Comparison of ENCODE assay signal across 24 cellular contexts in genomic region chr2:106099691-106100090, GRCh38.
DNase-seq lines count a peak whose midpoint lies in the region; ATAC-seq and TF ChIP-seq lines count a peak whose summit lies in the region.
"Had no signal": no experiment of that assay in that cellular context is flagged by ENCODE, and none has a peak within 500 bp of the region (broad histone marks: within the 10 kb centered on the region; RNA-seq: fewer than 3 reads in every experiment).

No MANE protein-coding gene starts in this region.

- no peak overlapping the region for H2AK5ac ChIP-seq in trophoblast cell (ENCODE audit: low read length)

- no peak overlapping the region for H4K8ac ChIP-seq in trophoblast cell (ENCODE audit: low read depth, low read length)

- H3K4me1 ChIP-seq in lung (ENCODE audit: control insufficient read depth in 2 of 2, insufficient read depth in 2 of 2, low read length in 2 of 2) (no peaks in the 10 kb centered on the region), trophoblast cell (ENCODE audit: control insufficient read depth in 1 of 2, insufficient read depth in 2 of 2, low read length in 2 of 2) (no peaks in the 10 kb centered on the region)
- H3K4me1 ChIP-seq: A549, BE2C had no signal

- H3K27me3 ChIP-seq in lung (ENCODE audit: control insufficient read depth, insufficient read depth): no peaks in the 10 kb centered on the region
- H3K27me3 ChIP-seq in trophoblast cell (ENCODE audit: insufficient read depth, low read length): no peaks in the 10 kb centered on the region
- H3K27me3 ChIP-seq: BE2C; BLaER1 treated with 17β-estradiol and CSF1 and Interleukin-3, amounts not matched to agents 10 nM and 100 nM had no signal

- H3K36me3 Mint-ChIP-seq in activated CD4-positive, alpha-beta T cell treated with anti-CD3 and anti-CD28 coated beads, Interleukin-2, amount 10 ng/mL, durations not matched to agents 24 days and 14 days (ENCODE audit: low read depth): peaks cover 17% of the 10 kb centered on the region
- peaks cover 26% of the 10 kb centered on the region for H3K36me3 Mint-ChIP-seq in activated naive CD8-positive, alpha-beta T cell treated with anti-CD3 and anti-CD28 coated beads, Interleukin-2, amount 10 ng/mL, durations not matched to agents 7 days and 5 days
- H3K36me3 Mint-ChIP-seq in activated naive CD8-positive, alpha-beta T cell treated with anti-CD3 and anti-CD28 coated beads, Interleukin-2, amount 50 U/mL, for 24 hours (ENCODE audit: low read depth): peaks cover 26% of the 10 kb centered on the region

- H3K79me1 ChIP-seq in trophoblast cell (ENCODE audit: low read length): no peaks in the 10 kb centered on the region

- H2BK12ac ChIP-seq in trophoblast cell (ENCODE audit: low read length): no peak overlapping the region

- no peak overlapping the region for H3K23ac ChIP-seq in trophoblast cell (ENCODE audit: low read length)

- POLR2A ChIA-PET in activated naive CD8-positive, alpha-beta T cell treated with anti-CD3 and anti-CD28 coated beads, Interleukin-2, amount 10 ng/mL, durations not matched to agents 7 days and 5 days (lab: Charles Lee): no interaction called here

- no peak overlapping the region for H3K4me2 ChIP-seq in trophoblast cell (ENCODE audit: low read length)
- H3K4me2 ChIP-seq: A549; BLaER1 treated with 17β-estradiol and CSF1 and Interleukin-3, amounts not matched to agents 10 nM and 100 nM; GM23338 had no signal

- peak; percentile 49 for DNase-seq in activated CD4-positive, alpha-beta T cell treated with anti-CD3 and anti-CD28 coated beads, Interleukin-2, amount 10 ng/mL, durations not matched to agents 24 days and 14 days
- DNase-seq in activated CD4-positive, alpha-beta T cell treated with anti-CD3 and anti-CD28 coated beads, Interleukin-2, amount 50 U/mL, for 48 hours: no peak
- DNase-seq in activated naive CD8-positive, alpha-beta T cell treated with anti-CD3 and anti-CD28 coated beads, Interleukin-2, amount 10 ng/mL, durations not matched to agents 7 days and 5 days: no peak
- DNase-seq in activated naive CD8-positive, alpha-beta T cell treated with anti-CD3 and anti-CD28 coated beads, Interleukin-2, amount 50 U/mL, for 24 hours: no peak
- DNase-seq in lung (ENCODE audit: low spot score): peak; percentile 7
- peak; percentile 80 to 93 for DNase-seq in trophoblast cell
- no peak for DNase-seq in SIG-M5 (lab: John Stamatoyannopoulos, UW)
- DNase-seq: 8988T; ACHN; AML-193; BE2C; Calu3; CD4-positive, alpha-beta memory T cell; COR-L47; DMS53; DMS79 treated with DMSO at 0.1 percent for 48 hours; GF-D8; H9 had no signal

- no peak overlapping the region for H3K27ac ChIP-seq in lung (ENCODE audit: low read depth in 1 of 2, low read length in 1 of 2)
- H3K27ac ChIP-seq in trophoblast cell (ENCODE audit: low read depth, low read length): no peak overlapping the region
- H3K27ac ChIP-seq: A549; BLaER1 treated with 17β-estradiol and CSF1 and Interleukin-3, amounts not matched to agents 10 nM and 100 nM had no signal

- H4K91ac ChIP-seq in trophoblast cell (ENCODE audit: low read depth, low read length): no peak overlapping the region

- no peaks in the 10 kb centered on the region for H3K27me3 Mint-ChIP-seq in activated CD4-positive, alpha-beta T cell treated with anti-CD3 and anti-CD28 coated beads, Interleukin-2, amount 10 ng/mL, durations not matched to agents 24 days and 14 days
- no peaks in the 10 kb centered on the region for H3K27me3 Mint-ChIP-seq in activated naive CD8-positive, alpha-beta T cell treated with anti-CD3 and anti-CD28 coated beads, Interleukin-2, amount 10 ng/mL, durations not matched to agents 7 days and 5 days
- no peaks in the 10 kb centered on the region for H3K27me3 Mint-ChIP-seq in activated naive CD8-positive, alpha-beta T cell treated with anti-CD3 and anti-CD28 coated beads, Interleukin-2, amount 50 U/mL, for 24 hours
- H3K27me3 Mint-ChIP-seq: CD4-positive, alpha-beta memory T cell had no signal

- H2BK120ac ChIP-seq in trophoblast cell (ENCODE audit: insufficient read depth, low read length, poor library complexity): no peak overlapping the region

- no peak overlapping the region for H2AFZ ChIP-seq in trophoblast cell (ENCODE audit: insufficient read depth, low read length, poor library complexity)
- H2AFZ ChIP-seq: GM23338 had no signal

- no peaks in the 10 kb centered on the region for H3K79me2 ChIP-seq in trophoblast cell (ENCODE audit: control insufficient read depth, insufficient read depth, low read length, poor library complexity)

- peaks cover 14% of the 10 kb centered on the region for H3K4me1 Mint-ChIP-seq in activated CD4-positive, alpha-beta T cell treated with anti-CD3 and anti-CD28 coated beads, Interleukin-2, amount 10 ng/mL, durations not matched to agents 24 days and 14 days
- H3K4me1 Mint-ChIP-seq in activated naive CD8-positive, alpha-beta T cell treated with anti-CD3 and anti-CD28 coated beads, Interleukin-2, amount 10 ng/mL, durations not matched to agents 7 days and 5 days: peaks cover 24% of the 10 kb centered on the region
- H3K4me1 Mint-ChIP-seq in activated naive CD8-positive, alpha-beta T cell treated with anti-CD3 and anti-CD28 coated beads, Interleukin-2, amount 50 U/mL, for 24 hours: peaks cover 34% of the 10 kb centered on the region

- H3K9me3 Mint-ChIP-seq in activated CD4-positive, alpha-beta T cell treated with anti-CD3 and anti-CD28 coated beads, Interleukin-2, amount 10 ng/mL, durations not matched to agents 24 days and 14 days: no peaks in the 10 kb centered on the region
- no peaks in the 10 kb centered on the region for H3K9me3 Mint-ChIP-seq in activated naive CD8-positive, alpha-beta T cell treated with anti-CD3 and anti-CD28 coated beads, Interleukin-2, amount 10 ng/mL, durations not matched to agents 7 days and 5 days
- H3K9me3 Mint-ChIP-seq in activated naive CD8-positive, alpha-beta T cell treated with anti-CD3 and anti-CD28 coated beads, Interleukin-2, amount 50 U/mL, for 24 hours: no peaks in the 10 kb centered on the region
- H3K9me3 Mint-ChIP-seq: CD14-positive monocyte, GM23338, H9 had no signal

- no peak overlapping the region for H3K27ac Mint-ChIP-seq in activated CD4-positive, alpha-beta T cell treated with anti-CD3 and anti-CD28 coated beads, Interleukin-2, amount 10 ng/mL, durations not matched to agents 24 days and 14 days
- H3K27ac Mint-ChIP-seq in activated naive CD8-positive, alpha-beta T cell treated with anti-CD3 and anti-CD28 coated beads, Interleukin-2, amount 10 ng/mL, durations not matched to agents 7 days and 5 days: peak overlapping the region; percentile 54
- H3K27ac Mint-ChIP-seq in activated naive CD8-positive, alpha-beta T cell treated with anti-CD3 and anti-CD28 coated beads, Interleukin-2, amount 50 U/mL, for 24 hours: no peak overlapping the region
- H3K27ac Mint-ChIP-seq: GM23338, H9 had no signal

- no peaks in the 10 kb centered on the region for H3K9me3 ChIP-seq in lung (ENCODE audit: control insufficient read depth in 2 of 2, insufficient read depth in 1 of 2, low read length in 1 of 2)
- no peaks in the 10 kb centered on the region for H3K9me3 ChIP-seq in trophoblast cell (ENCODE audit: insufficient read depth, low read depth, low read length)
- H3K9me3 ChIP-seq: A549; BE2C; BLaER1 treated with 17β-estradiol and CSF1 and Interleukin-3, amounts not matched to agents 10 nM and 100 nM had no signal

- no peak for ATAC-seq in activated naive CD8-positive, alpha-beta T cell treated with anti-CD3 and anti-CD28 coated beads, Interleukin-2, amount 10 ng/mL, durations not matched to agents 7 days and 5 days (ENCODE audit: low read depth)
- ATAC-seq in activated naive CD8-positive, alpha-beta T cell treated with anti-CD3 and anti-CD28 coated beads, Interleukin-2, amount 50 U/mL, for 24 hours: no peak
- no peak for ATAC-seq in lung (ENCODE audit: insufficient read depth, low FRiP score)
- ATAC-seq in GM21825 (IDR thresholded peaks at IDR 0.05; ENCODE audit: unreplicated experiment): no peak
- ATAC-seq: A549, GM23338, HCT116 had no signal

- no peak overlapping the region for H4K12ac ChIP-seq in trophoblast cell (ENCODE audit: low read depth, low read length)

- H3K9ac ChIP-seq in trophoblast cell (ENCODE audit: low read length): no peak overlapping the region
- H3K9ac ChIP-seq: BLaER1 treated with 17β-estradiol and CSF1 and Interleukin-3, amounts not matched to agents 10 nM and 100 nM had no signal

- no peak overlapping the region for H3K14ac ChIP-seq in trophoblast cell (ENCODE audit: low read length)

- no peak overlapping the region for H3K4ac ChIP-seq in trophoblast cell (ENCODE audit: low read depth, low read length)

- intact Hi-C loops in activated CD4-positive, alpha-beta T cell treated with anti-CD3 and anti-CD28 coated beads, Interleukin-2, amount 10 ng/mL, durations not matched to agents 24 days and 14 days (cut with micrococcal nuclease): loop anchor here (5.0 to 10.0 kb wide), 5 partner anchors 175 to 765 kb away; partner anchors contain the start of gene C2orf49

- 94 to 98% methylated on average over 5 of the region's 5 CpGs for WGBS in lung, 2 donors
- WGBS in trophoblast cell (ENCODE audit: extremely low coverage, insufficient coverage, insufficient read length): no CpG with 5 or more reads among the region's 5 CpGs

- H2BK5ac ChIP-seq in trophoblast cell (ENCODE audit: low read depth, low read length, poor library complexity): no peak overlapping the region

- no peak for TF ChIP-seq CTCF in lung (IDR thresholded peaks at IDR 0.05; ENCODE audit: control extremely low read depth, extremely low read depth)

- H3K36me3 ChIP-seq in lung (ENCODE audit: control insufficient read depth in 2 of 2, insufficient read depth in 2 of 2, low read length in 2 of 2) (peaks cover 0 to 29% of the 10 kb centered on the region in 2 donors), trophoblast cell (ENCODE audit: control insufficient read depth in 1 of 2, insufficient read depth in 2 of 2, low read length in 2 of 2) (peaks cover 27 to 41% of the 10 kb centered on the region in 2 experiments)
- H3K36me3 ChIP-seq: BE2C had no signal

- no peak overlapping the region for H3K18ac ChIP-seq in trophoblast cell (ENCODE audit: low read length)

- H3K4me3 Mint-ChIP-seq in activated CD4-positive, alpha-beta T cell treated with anti-CD3 and anti-CD28 coated beads, Interleukin-2, amount 10 ng/mL, durations not matched to agents 24 days and 14 days: no peak overlapping the region
- H3K4me3 Mint-ChIP-seq in activated naive CD8-positive, alpha-beta T cell treated with anti-CD3 and anti-CD28 coated beads, Interleukin-2, amount 10 ng/mL, durations not matched to agents 7 days and 5 days: no peak overlapping the region
- H3K4me3 Mint-ChIP-seq in activated naive CD8-positive, alpha-beta T cell treated with anti-CD3 and anti-CD28 coated beads, Interleukin-2, amount 50 U/mL, for 24 hours: no peak overlapping the region
- H3K4me3 Mint-ChIP-seq: CD14-positive monocyte; CD4-positive, alpha-beta memory T cell; GM23338; H9 had no signal

- H3K4me3 ChIP-seq in lung (no peak overlapping the region), trophoblast cell (ENCODE audit: low read depth, low read length) (no peak overlapping the region)
- H3K4me3 ChIP-seq: A549; BLaER1 treated with 17β-estradiol and CSF1 and Interleukin-3, amounts not matched to agents 10 nM and 100 nM; GM23338 had no signal

Comparison
In these comparisons a context has a peak if more than half of its experiments do, and no peak if none do; other contexts are left out.
1. DNase-seq: peak in activated CD4-positive, alpha-beta T cell treated with anti-CD3 and anti-CD28 coated beads, Interleukin-2, amount 10 ng/mL, durations not matched to agents 24 days and 14 days (single experiment), lung (single experiment) and trophoblast cell (2 of 2); none in activated CD4-positive, alpha-beta T cell treated with anti-CD3 and anti-CD28 coated beads, Interleukin-2, amount 50 U/mL, for 48 hours (0 of 2), activated naive CD8-positive, alpha-beta T cell treated with anti-CD3 and anti-CD28 coated beads, Interleukin-2, amount 10 ng/mL, durations not matched to agents 7 days and 5 days (single experiment), activated naive CD8-positive, alpha-beta T cell treated with anti-CD3 and anti-CD28 coated beads, Interleukin-2, amount 50 U/mL, for 24 hours (single experiment) and SIG-M5 (single experiment).